8 cellular contexts compared by ENCODE assay signal in genomic region chr12:43957732-43958131, GRCh38.
DNase-seq lines count a peak whose midpoint lies in the region; ATAC-seq and TF ChIP-seq lines count a peak whose summit lies in the region.

No MANE protein-coding gene starts in this region.

- peak; percentile 99 for ATAC-seq in HG03442 (IDR thresholded peaks at IDR 0.05; ENCODE audit: unreplicated experiment)
- peak; percentile 87 for ATAC-seq in left lobe of liver
- no peak for ATAC-seq in stimulated activated memory B cell treated with anti-CD40 and anti-IgM and Interleukin-4, amounts not matched to agents 10 μg/mL and 1 μg/mL and 100 μg/mL, for 72 hours

- no peak overlapping the region for H3K27ac Mint-ChIP-seq in stimulated activated memory B cell treated with anti-CD40 and anti-IgM and Interleukin-4, amounts not matched to agents 10 μg/mL and 1 μg/mL and 100 μg/mL, for 72 hours

- no peaks in the 10 kb centered on the region for H3K27me3 Mint-ChIP-seq in stimulated activated memory B cell treated with anti-CD40 and anti-IgM and Interleukin-4, amounts not matched to agents 10 μg/mL and 1 μg/mL and 100 μg/mL, for 72 hours

- peak; percentile 25 for TF ChIP-seq CTCF in GM20000 (IDR thresholded peaks at IDR 0.05; ENCODE audit: extremely low read depth, missing control alignments)

- in situ Hi-C loops in T47D (cut with HindIII; ENCODE audit: low pct_unique_long_range_greater_than_20kb, low sequenced_read_pairs): no loop called here

- no peak overlapping the region for H3K4me3 Mint-ChIP-seq in stimulated activated memory B cell treated with anti-CD40 and anti-IgM and Interleukin-4, amounts not matched to agents 10 μg/mL and 1 μg/mL and 100 μg/mL, for 72 hours

- DNase-seq in NCI-H526 (lab: John Stamatoyannopoulos, UW) (peak; percentile 9 to 44), NCI-H526 treated with DMSO at 0.1 percent for 48 hours (lab: John Stamatoyannopoulos, UW) (no peak), GM20000 (ENCODE audit: low spot score) (peak; percentile 53), NOMO-1 treated with DMSO at 0.1 percent for 48 hours (lab: John Stamatoyannopoulos, UW; ENCODE audit: unreplicated experiment) (peak; percentile 82), T47D (ENCODE audit: low read depth in 1 of 2, low spot score in 1 of 2) (peak; percentile 43 to 70), left lobe of liver (ENCODE audit: low spot score) (no peak)

- no peaks in the 10 kb centered on the region for H3K36me3 Mint-ChIP-seq in stimulated activated memory B cell treated with anti-CD40 and anti-IgM and Interleukin-4, amounts not matched to agents 10 μg/mL and 1 μg/mL and 100 μg/mL, for 72 hours

- no peaks in the 10 kb centered on the region for H3K4me1 Mint-ChIP-seq in stimulated activated memory B cell treated with anti-CD40 and anti-IgM and Interleukin-4, amounts not matched to agents 10 μg/mL and 1 μg/mL and 100 μg/mL, for 72 hours

- H3K9me3 Mint-ChIP-seq in stimulated activated memory B cell treated with anti-CD40 and anti-IgM and Interleukin-4, amounts not matched to agents 10 μg/mL and 1 μg/mL and 100 μg/mL, for 72 hours: no peaks in the 10 kb centered on the region

Comparison
In these comparisons a context has a peak if more than half of its experiments do, and no peak if none do; other contexts are left out.
1. DNase-seq: peak in NCI-H526 (2 of 2), GM20000 (single experiment), NOMO-1 treated with DMSO at 0.1 percent for 48 hours (single experiment) and T47D (2 of 2); none in NCI-H526 treated with DMSO at 0.1 percent for 48 hours (single experiment) and left lobe of liver (single experiment).